In the genomic region with DNA sequence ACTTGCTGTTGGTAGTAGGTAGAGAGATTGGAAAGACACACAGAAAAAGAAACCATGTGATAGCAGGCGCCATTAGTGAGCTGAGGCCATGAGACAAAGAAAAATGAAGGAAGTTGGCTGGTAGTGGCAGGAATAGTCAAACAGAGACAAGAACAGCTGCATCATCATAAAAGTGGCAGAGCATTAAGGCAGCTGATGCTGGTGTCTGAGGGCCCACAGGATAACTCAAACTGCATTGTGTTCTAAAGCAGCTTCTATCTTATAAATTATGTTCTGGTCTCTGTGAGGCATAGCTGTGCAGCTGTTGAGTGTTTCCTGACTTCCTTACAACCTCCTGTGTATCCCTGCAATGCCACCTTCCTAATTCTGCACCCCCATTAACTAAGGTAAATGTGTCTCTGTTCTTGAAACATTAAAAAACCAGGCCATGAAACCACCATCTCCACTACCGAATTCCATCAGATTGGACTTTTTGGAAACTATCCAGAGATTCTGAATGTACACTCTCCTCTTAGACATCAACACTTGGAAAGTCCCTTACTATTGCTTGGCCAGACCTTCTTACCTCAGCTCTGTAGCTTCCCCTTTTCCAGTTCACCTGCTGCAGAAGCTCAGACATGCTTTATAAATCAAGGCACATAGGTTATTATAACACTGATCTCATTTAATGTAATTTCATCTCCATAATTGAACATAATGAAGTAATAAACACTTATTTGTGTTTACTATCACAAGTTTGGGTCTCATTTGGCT, we compare ENCODE assay signal across 20 cellular contexts. TPM values are rescaled to one million over a fixed set of nuclear protein-coding genes. Genes with fewer than 3 reads are reported as not detected.
DNase-seq lines count a peak whose midpoint lies in the region; ATAC-seq and TF ChIP-seq lines count a peak whose summit lies in the region.
"Had no signal": no experiment of that assay in that cellular context is flagged by ENCODE, and none has a peak within 500 bp of the region (broad histone marks: within the 10 kb centered on the region; RNA-seq: fewer than 3 reads in every experiment).

No MANE protein-coding gene starts in this region.

- in situ Hi-C loops in IMR-90 (cut with MboI; ENCODE audit: low sequenced_read_pairs) (no loop called here), Panc1 (cut with HindIII; ENCODE audit: low pct_unique_long_range_greater_than_20kb, low sequenced_read_pairs) (no loop called here)

- H3K4me3 ChIP-seq in IMR-90 (ENCODE audit: insufficient read depth, low read depth, low read length) (no peak overlapping the region), Panc1 (ENCODE audit: low read depth in 2 of 2, low read length in 2 of 2) (no peak overlapping the region)

- no peaks in the 10 kb centered on the region for H3K9me1 ChIP-seq in IMR-90 (ENCODE audit: insufficient read depth, low read length)

- WGBS in IMR-90 (ENCODE audit: extremely low coverage in 2 of 2, insufficient read length in 1 of 2), 2 experiments = 100% methylated on average over 1 of the region's 2 CpGs; no CpG with 5 or more reads in 1 of the 2 experiments

- H3K14ac ChIP-seq in IMR-90 (replicated peaks; ENCODE audit: low read depth, low read length) = no peak overlapping the region

- 0 out of 2 replicates have a peak overlapping the region, but pooled peaks have one; percentile 40 for H3K18ac ChIP-seq in IMR-90 (ENCODE audit: low read depth, low read length)

- H2AK9ac ChIP-seq in IMR-90 (replicated peaks; ENCODE audit: low read depth, low read length, poor library complexity) = no peak overlapping the region

- TF ChIP-seq CTCF in IMR-90 (conservative IDR thresholded peaks at IDR 0.05; ENCODE audit: low read depth, low read length) = no peak
- no peak for TF ChIP-seq CTCF in Panc1 (IDR thresholded peaks at IDR 0.05)

- H2BK5ac ChIP-seq in IMR-90 (ENCODE audit: low read depth, low read length, poor library complexity, severe bottlenecking) = no peak overlapping the region

- POLR2A ChIA-PET in IMR-90 (lab: Charles Lee; ENCODE audit: unreplicated experiment) = no interaction called here
- POLR2A ChIA-PET in Panc1 (lab: Charles Lee) = no interaction called here

- H3K9me3 ChIP-seq in IMR-90 (ENCODE audit: control insufficient read depth, insufficient read depth, low read length) (no peaks in the 10 kb centered on the region), Panc1 (ENCODE audit: control insufficient read depth, insufficient read depth, low read depth, low read length) (no peaks in the 10 kb centered on the region)

- no peak for TF ChIP-seq RAD21 in IMR-90 (IDR thresholded peaks at IDR 0.05; ENCODE audit: low read length)

- no peak overlapping the region for H2BK20ac ChIP-seq in IMR-90 (ENCODE audit: low read depth, low read length)

- no peak overlapping the region for H3K23ac ChIP-seq in IMR-90 (ENCODE audit: low read depth, low read length)

- dilution Hi-C loops in IMR-90 (cut with HindIII; ENCODE audit: low sequenced_read_pairs, unreplicated experiment) = no loop called here

- BruUV-seq in IMR-90 (replicated peaks; lab: Mats Ljungman, UMichigan) = no TSS peak
- BruUV-seq in Panc1 (replicated peaks; lab: Mats Ljungman, UMichigan) = no TSS peak

- H2BK120ac ChIP-seq in IMR-90 (ENCODE audit: low read depth, low read length) = no peak overlapping the region

- no peak overlapping the region for H2AK5ac ChIP-seq in IMR-90 (ENCODE audit: low read depth, low read length)

- ATAC-seq in IMR-90 (ENCODE audit: low read depth) = no peak
- ATAC-seq in Panc1 = no peak
- ATAC-seq in GM18505 (IDR thresholded peaks at IDR 0.05; ENCODE audit: unreplicated experiment) = no peak
- ATAC-seq in left cardiac atrium = no peak

- H3K4me2 ChIP-seq in IMR-90 (ENCODE audit: low read depth, low read length) = no peak overlapping the region

- H4K20me1 ChIP-seq in IMR-90 (ENCODE audit: insufficient read depth, low read length) = no peaks in the 10 kb centered on the region

- no peak overlapping the region for H4K8ac ChIP-seq in IMR-90 (ENCODE audit: low read depth in 2 of 2, low read length in 2 of 2)

- no peak overlapping the region for H4K5ac ChIP-seq in IMR-90 (ENCODE audit: low read depth, low read length)

- H3K4me1 ChIP-seq in IMR-90 (ENCODE audit: control insufficient read depth, insufficient read depth, low read length) = peaks cover 8% of the 10 kb centered on the region
- H3K4me1 ChIP-seq in Panc1 (ENCODE audit: control insufficient read depth, insufficient read depth, low read length) = peaks cover 6% of the 10 kb centered on the region; the same call in 1 of the 2 replicates

- no peaks in the 10 kb centered on the region for H3K79me1 ChIP-seq in IMR-90 (ENCODE audit: low read depth in 1 of 2, low read length in 2 of 2)

- H3K9ac ChIP-seq in IMR-90 (ENCODE audit: low read depth, low read length) = no peak overlapping the region

- intact Hi-C loops in IMR-90 (cut with micrococcal nuclease) = no loop called here
- intact Hi-C loops in Panc1 (cut with micrococcal nuclease; ENCODE audit: unreplicated experiment) = no loop called here
- intact Hi-C loops in left cardiac atrium (cut with DNase I) = no loop called here

- no peak for TF ChIP-seq POLR2A in IMR-90 (IDR thresholded peaks at IDR 0.05; ENCODE audit: low read depth, low read length)
- TF ChIP-seq POLR2A in GM18505 (IDR thresholded peaks at IDR 0.05; ENCODE audit: borderline replicate concordance, extremely low read depth, insufficient read depth, insufficient read length) = no peak

- no peak overlapping the region for H4K91ac ChIP-seq in IMR-90 (ENCODE audit: insufficient read depth, low read depth, low read length)

- H2BK15ac ChIP-seq in IMR-90 (ENCODE audit: low read depth, low read length) = no peak overlapping the region

- H3K27me3 ChIP-seq in IMR-90 (ENCODE audit: control insufficient read depth, insufficient read depth, low read length) (no peaks in the 10 kb centered on the region), Panc1 (ENCODE audit: control insufficient read depth, insufficient read depth, low read length) (no peaks in the 10 kb centered on the region)

- CTCF ChIA-PET in IMR-90 (lab: Yijun Ruan, JAX) (interaction anchor here (0.6 kb wide), 2 partner anchors 71 to 83 kb away, joined by 3 read pairs; no protein-coding TSS in a partner anchor), Panc1 (lab: Charles Lee) (no interaction called here)

- DNase-seq in IMR-90 = no peak
- DNase-seq in Panc1 (ENCODE audit: low read depth, low spot score) = no peak
- DNase-seq in glomerular visceral epithelial cell (ENCODE audit: extremely low spot score) = peak; percentile 37
- no peak for DNase-seq in left cardiac atrium
- DNase-seq in SHP77 (lab: John Stamatoyannopoulos, UW) = no peak
- no peak for DNase-seq in stimulated activated naive CD4-positive, alpha-beta T cell (lab: John Stamatoyannopoulos, UW)
- DNase-seq: GOT3, HCEC 1CT, KG1, NCI-H1092 treated with DMSO at 0.1 percent for 48 hours, NCI-H1436, NCI-H187, NCI-H2081 treated with DMSO at 0.1 percent for 48 hours, NCI-H2171, NCI-H226, NCI-H510A, NCI-H69, OCI-M1, Right ventricle myocardium superior had no signal

- H3K56ac ChIP-seq in IMR-90 (ENCODE audit: extremely low read depth, insufficient read depth, low read length) = no peak overlapping the region

- no peak overlapping the region for H3K4ac ChIP-seq in IMR-90 (ENCODE audit: low read depth, low read length)

- H3K27ac ChIP-seq in IMR-90 (ENCODE audit: insufficient read depth, low read length) (no peak overlapping the region), Panc1 (ENCODE audit: low read length) (peak overlapping the region; percentile 51; the same call in 1 of the 2 replicates)

- no peak overlapping the region for H2AFZ ChIP-seq in IMR-90 (replicated peaks; ENCODE audit: low read length, poor library complexity)

- no peaks in the 10 kb centered on the region for H3K36me3 ChIP-seq in IMR-90 (ENCODE audit: control insufficient read depth, insufficient read depth, low read length)
- no peaks in the 10 kb centered on the region for H3K36me3 ChIP-seq in Panc1 (ENCODE audit: control insufficient read depth, insufficient read depth, low read length)

TF ChIP-seq in IMR-90, 13 proteins besides CTCF, POLR2A, EP300 and RAD21:
- no peak for TF ChIP-seq FOS (IDR thresholded peaks at IDR 0.05; ENCODE audit: low read depth, low read length)
- no peak for TF ChIP-seq BHLHE40 (IDR thresholded peaks at IDR 0.05; ENCODE audit: low read depth, low read length)
- no peak for TF ChIP-seq RCOR1 (IDR thresholded peaks at IDR 0.05; ENCODE audit: insufficient replicate concordance, low read length)
- TF ChIP-seq CEBPB (IDR thresholded peaks at IDR 0.05; ENCODE audit: low read depth, low read length) = no peak
- TF ChIP-seq CHD1 (IDR thresholded peaks at IDR 0.05; ENCODE audit: low read depth, low read length) = no peak
- TF ChIP-seq MXI1 (IDR thresholded peaks at IDR 0.05; ENCODE audit: borderline replicate concordance, low read depth, low read length) = no peak
- no peak for TF ChIP-seq MAFK (IDR thresholded peaks at IDR 0.05; ENCODE audit: low read depth, low read length)
- TF ChIP-seq MAZ (IDR thresholded peaks at IDR 0.05; ENCODE audit: borderline replicate concordance, low read depth, low read length) = no peak
- TF ChIP-seq, protein P1, sequence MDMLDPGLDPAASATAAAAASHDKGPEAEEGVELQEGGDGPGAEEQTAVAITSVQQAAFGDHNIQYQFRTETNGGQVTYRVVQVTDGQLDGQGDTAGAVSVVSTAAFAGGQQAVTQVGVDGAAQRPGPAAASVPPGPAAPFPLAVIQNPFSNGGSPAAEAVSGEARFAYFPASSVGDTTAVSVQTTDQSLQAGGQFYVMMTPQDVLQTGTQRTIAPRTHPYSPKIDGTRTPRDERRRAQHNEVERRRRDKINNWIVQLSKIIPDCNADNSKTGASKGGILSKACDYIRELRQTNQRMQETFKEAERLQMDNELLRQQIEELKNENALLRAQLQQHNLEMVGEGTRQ (IDR thresholded peaks at IDR 0.05; ENCODE audit: low read depth, low read length) = no peak
- TF ChIP-seq, protein P2, sequence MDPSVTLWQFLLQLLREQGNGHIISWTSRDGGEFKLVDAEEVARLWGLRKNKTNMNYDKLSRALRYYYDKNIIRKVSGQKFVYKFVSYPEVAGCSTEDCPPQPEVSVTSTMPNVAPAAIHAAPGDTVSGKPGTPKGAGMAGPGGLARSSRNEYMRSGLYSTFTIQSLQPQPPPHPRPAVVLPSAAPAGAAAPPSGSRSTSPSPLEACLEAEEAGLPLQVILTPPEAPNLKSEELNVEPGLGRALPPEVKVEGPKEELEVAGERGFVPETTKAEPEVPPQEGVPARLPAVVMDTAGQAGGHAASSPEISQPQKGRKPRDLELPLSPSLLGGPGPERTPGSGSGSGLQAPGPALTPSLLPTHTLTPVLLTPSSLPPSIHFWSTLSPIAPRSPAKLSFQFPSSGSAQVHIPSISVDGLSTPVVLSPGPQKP (IDR thresholded peaks at IDR 0.05; ENCODE audit: borderline replicate concordance, low read depth, low read length) = no peak
- TF ChIP-seq NFE2L2 (IDR thresholded peaks at IDR 0.05; ENCODE audit: low read depth, low read length) = no peak

RNA-seq across cellular contexts. Expression of a gene that starts 23.4 kb away (rescaled TPM):
- total RNA-seq in IMR-90 (2012; rRNA removed) = 30.3 and 45.3 TPM in 2 replicates
- polyA plus RNA-seq in IMR-90 (2012; rRNA removed) = 15.9 and 19.1 TPM in 2 replicates
- 3.7 and 4.2 TPM in 2 replicates for polyA plus RNA-seq in IMR-90 (2012; cell fraction: cytosol; rRNA removed)
- polyA plus RNA-seq in IMR-90 (2012; cell fraction: nucleus; rRNA removed; ENCODE audit: low replicate concordance) = 8.5 and 39.9 TPM in 2 replicates
- total RNA-seq in Panc1 (2021; ENCODE audit: unreplicated experiment) = 197 TPM
- polyA plus RNA-seq in Panc1 (2012; ENCODE audit: insufficient read length) = 64.8 TPM
- total RNA-seq in left cardiac atrium = 10 to 100 TPM; 29.4 to 38.9 TPM
